19 cellular contexts compared by ENCODE assay signal in the genomic region with DNA sequence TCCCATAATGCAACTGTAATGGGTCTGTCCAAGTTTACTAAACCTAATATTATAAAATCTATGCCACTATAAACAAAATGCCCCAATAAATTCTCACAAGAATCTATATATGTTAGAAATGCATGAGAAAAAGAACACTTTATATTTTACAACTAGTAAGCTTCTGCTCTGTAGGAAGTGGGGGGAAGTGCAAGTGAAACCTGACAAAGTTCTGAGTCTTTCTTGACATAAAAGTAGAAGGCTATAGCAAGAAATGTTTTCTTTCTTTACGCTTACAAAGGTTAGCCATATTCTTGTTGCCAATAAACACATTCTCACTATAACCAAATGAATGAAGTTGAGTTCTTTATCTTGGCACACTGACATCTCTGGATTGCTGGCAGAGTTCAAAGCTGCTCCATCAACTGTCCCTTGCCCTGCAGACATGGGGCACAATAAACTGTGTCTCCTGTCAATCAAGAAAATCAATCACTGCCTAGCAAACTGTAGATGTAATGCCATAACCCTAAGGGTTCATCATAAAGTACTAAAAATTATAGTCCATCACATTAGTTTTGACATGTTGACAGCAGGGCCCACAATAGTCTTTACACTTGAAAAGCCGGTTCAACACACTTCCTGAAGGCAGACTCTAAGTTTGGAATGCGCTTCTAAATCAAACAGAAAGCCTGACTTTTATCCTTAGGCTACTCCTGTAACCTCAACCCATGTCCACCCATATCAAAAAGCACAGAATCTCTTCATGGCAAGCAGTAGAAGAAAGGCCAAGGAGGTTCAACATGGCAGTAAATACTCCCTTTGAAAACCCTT. TPM values are rescaled to one million over a fixed set of nuclear protein-coding genes. Genes with fewer than 3 reads are reported as not detected.
DNase-seq lines count a peak whose midpoint lies in the region; ATAC-seq and TF ChIP-seq lines count a peak whose summit lies in the region.
"Had no signal": no experiment of that assay in that cellular context is flagged by ENCODE, and none has a peak within 500 bp of the region (broad histone marks: within the 10 kb centered on the region; RNA-seq: fewer than 3 reads in every experiment).

No MANE protein-coding gene starts in this region.

- H3K9me3 ChIP-seq in Caco-2 (no peaks in the 10 kb centered on the region), endodermal cell (ENCODE audit: control insufficient read depth, low read length) (peaks cover 39% of the 10 kb centered on the region)
- no peaks in the 10 kb centered on the region for H3K9me3 ChIP-seq in CD4-positive, alpha-beta memory T cell (ENCODE audit: control insufficient read depth in 1 of 2, low read length in 2 of 2)
- H3K9me3 ChIP-seq: Peyer's patch had no signal

- no peak overlapping the region for H3K27ac ChIP-seq in endodermal cell (ENCODE audit: low read depth, low read length)
- H3K27ac ChIP-seq in CD4-positive, alpha-beta memory T cell (ENCODE audit: low read depth, low read length) = no peak overlapping the region
- H3K27ac ChIP-seq: Peyer's patch had no signal

- intact Hi-C loops in Caco-2 (cut with micrococcal nuclease; ENCODE audit: unreplicated experiment) = no loop called here
- intact Hi-C loops in CD4-positive, alpha-beta memory T cell (cut with micrococcal nuclease) = no loop called here

- H3K4me3 Mint-ChIP-seq in Caco-2 (ENCODE audit: unreplicated experiment) (no peak overlapping the region), endodermal cell (no peak overlapping the region)
- H3K4me3 Mint-ChIP-seq in naive thymus-derived CD8-positive, alpha-beta T cell = peak overlapping the region in 4 of 10 donors; percentile 15 to 54 (median 38)
- H3K4me3 Mint-ChIP-seq in CD4-positive, alpha-beta memory T cell = no peak overlapping the region
- H3K4me3 Mint-ChIP-seq: B cell; CD8-positive, alpha-beta memory T cell had no signal

- no peak overlapping the region for H3K4me3 ChIP-seq in Caco-2 (ENCODE audit: low read depth, low read length)
- H3K4me3 ChIP-seq in endodermal cell (ENCODE audit: low read length) = peak overlapping the region; percentile 59
- H3K4me3 ChIP-seq in CD4-positive, alpha-beta memory T cell (ENCODE audit: low read length in 2 of 2) = no peak overlapping the region
- H3K4me3 ChIP-seq: Peyer's patch had no signal

- CTCF ChIA-PET in Caco-2 (lab: Charles Lee) (no interaction called here), HEK293T (lab: Yijun Ruan, JAX) (interaction anchor here (0.5 kb wide), 1 partner anchor 1005 kb away, joined by 3 read pairs; no protein-coding TSS in a partner anchor)
- CTCF ChIA-PET in CD4-positive, alpha-beta memory T cell (lab: Charles Lee; ENCODE audit: partially characterized antibody) = no interaction called here

- peak in 1 of 2 donors; percentile 51 for ATAC-seq in naive thymus-derived CD8-positive, alpha-beta T cell
- ATAC-seq in HG03280 (IDR thresholded peaks at IDR 0.05; ENCODE audit: unreplicated experiment) = no peak

- WGBS in endodermal cell (ENCODE audit: insufficient coverage in 1 of 2, insufficient read length in 1 of 2), 2 experiments = 80 to 94% methylated on average over 2 to 3 of the region's 3 CpGs

- H3K27me3 Mint-ChIP-seq in Caco-2 (ENCODE audit: insufficient read depth, unreplicated experiment) = no peaks in the 10 kb centered on the region
- no peaks in the 10 kb centered on the region for H3K27me3 Mint-ChIP-seq in endodermal cell (ENCODE audit: insufficient read depth)
- no peaks in the 10 kb centered on the region for H3K27me3 Mint-ChIP-seq in naive thymus-derived CD8-positive, alpha-beta T cell
- H3K27me3 Mint-ChIP-seq in CD4-positive, alpha-beta memory T cell = no peaks in the 10 kb centered on the region
- H3K27me3 Mint-ChIP-seq: B cell had no signal

- H3K4me1 Mint-ChIP-seq in Caco-2 (ENCODE audit: low read depth, unreplicated experiment) (peaks cover 30% of the 10 kb centered on the region), endodermal cell (peaks cover 5% of the 10 kb centered on the region)
- H3K4me1 Mint-ChIP-seq in naive thymus-derived CD8-positive, alpha-beta T cell = peaks cover 22 to 46% (median 34%) of the 10 kb centered on the region in 4 donors
- peaks cover 19 to 31% (median 25%) of the 10 kb centered on the region in 4 donors for H3K4me1 Mint-ChIP-seq in CD4-positive, alpha-beta memory T cell

- no peak overlapping the region for H3K9ac ChIP-seq in endodermal cell (ENCODE audit: extremely low read depth, low read length, poor library complexity, severe bottlenecking)

- POLR2A ChIA-PET in Caco-2 (lab: Charles Lee) (no interaction called here), HEK293T (lab: Yijun Ruan, JAX) (no interaction called here)
- POLR2A ChIA-PET in naive thymus-derived CD8-positive, alpha-beta T cell (lab: Charles Lee) = interaction anchor here (0.8 to 1.3 kb wide), 2 partner anchors 12 to 59 kb away, joined by 3 to 4 read pairs; partner anchors contain the start of gene TPK1
- POLR2A ChIA-PET in CD4-positive, alpha-beta memory T cell (lab: Charles Lee; ENCODE audit: partially characterized antibody) = no interaction called here

- H3K27me3 ChIP-seq in Caco-2 (replicated peaks; ENCODE audit: control insufficient read depth, insufficient read depth, low read length) = no peaks in the 10 kb centered on the region
- H3K27me3 ChIP-seq in endodermal cell (ENCODE audit: control insufficient read depth, insufficient read depth, low read length, poor library complexity, severe bottlenecking) = no peaks in the 10 kb centered on the region
- no peaks in the 10 kb centered on the region for H3K27me3 ChIP-seq in CD4-positive, alpha-beta memory T cell (ENCODE audit: insufficient read depth, low read length)
- H3K27me3 ChIP-seq: Peyer's patch had no signal

- H3K36me3 Mint-ChIP-seq in Caco-2 (ENCODE audit: insufficient read depth, unreplicated experiment) (peaks cover 6% of the 10 kb centered on the region), endodermal cell (ENCODE audit: low read depth) (peaks cover 3% of the 10 kb centered on the region)
- peaks cover 0 to 10% (median 5%) of the 10 kb centered on the region in 3 donors for H3K36me3 Mint-ChIP-seq in naive thymus-derived CD8-positive, alpha-beta T cell
- peaks cover 0 to 4% of the 10 kb centered on the region in 2 donors for H3K36me3 Mint-ChIP-seq in CD4-positive, alpha-beta memory T cell
- H3K36me3 Mint-ChIP-seq: CD8-positive, alpha-beta memory T cell had no signal

- H3K36me3 ChIP-seq in Caco-2 (ENCODE audit: control insufficient read depth, insufficient read depth, low read length) (no peaks in the 10 kb centered on the region), endodermal cell (ENCODE audit: control insufficient read depth, insufficient read depth, low read length) (peaks cover 8% of the 10 kb centered on the region)
- H3K36me3 ChIP-seq in CD4-positive, alpha-beta memory T cell (ENCODE audit: insufficient read depth, low read length) = no peaks in the 10 kb centered on the region
- H3K36me3 ChIP-seq: Peyer's patch had no signal

- TF ChIP-seq CTCF in Caco-2 (IDR thresholded peaks at IDR 0.05; ENCODE audit: insufficient read depth in 1 of 2, low read depth in 1 of 2, low read length in 1 of 2, severe bottlenecking in 1 of 2, unreplicated experiment in 1 of 2) = no peak
- no peak for TF ChIP-seq CTCF in endodermal cell (conservative IDR thresholded peaks at IDR 0.05)

- H3K9me3 Mint-ChIP-seq in Caco-2 (ENCODE audit: unreplicated experiment) (peaks cover 9% of the 10 kb centered on the region), endodermal cell (peaks cover 26% of the 10 kb centered on the region)
- no peaks in the 10 kb centered on the region for H3K9me3 Mint-ChIP-seq in naive thymus-derived CD8-positive, alpha-beta T cell
- peaks cover 0 to 4% (median 0%) of the 10 kb centered on the region in 8 donors for H3K9me3 Mint-ChIP-seq in CD4-positive, alpha-beta memory T cell
- H3K9me3 Mint-ChIP-seq: CD8-positive, alpha-beta memory T cell had no signal

- H3K4me1 ChIP-seq in Caco-2 (peaks cover 26% of the 10 kb centered on the region), endodermal cell (ENCODE audit: control insufficient read depth, insufficient read depth, low read length) (no peaks in the 10 kb centered on the region)
- peaks cover 11% of the 10 kb centered on the region for H3K4me1 ChIP-seq in CD4-positive, alpha-beta memory T cell (ENCODE audit: insufficient read depth, low read length)
- H3K4me1 ChIP-seq: Peyer's patch had no signal

- DNase-seq in Caco-2 = peak in 1 of 2 experiments; percentile 42
- no peak for DNase-seq in HEK293T (ENCODE audit: extremely low spot score)
- no peak for DNase-seq in endodermal cell
- DNase-seq in naive thymus-derived CD8-positive, alpha-beta T cell = peak in 2 of 10 donors; percentile 9 to 23
- no peak for DNase-seq in CD4-positive, alpha-beta memory T cell
- no peak for DNase-seq in SHP77 (lab: John Stamatoyannopoulos, UW)
- DNase-seq in NCI-H1048 (lab: John Stamatoyannopoulos, UW) = no peak
- DNase-seq: CD8-positive, alpha-beta memory T cell; DMS 273 treated with DMSO at 0.1 percent for 48 hours; H7; IMR-90; NCI-H1417 treated with DMSO at 0.1 percent for 48 hours; NCI-H2029; NCI-H510A; NCI-H82; Peyer's patch; SHP77 treated with DMSO at 0.1 percent for 48 hours had no signal

- no TSS peak for BruUV-seq in Caco-2 (replicated peaks; lab: Mats Ljungman, UMichigan)

- H3K27ac Mint-ChIP-seq in Caco-2 (ENCODE audit: unreplicated experiment) = peak overlapping the region; percentile 81
- H3K27ac Mint-ChIP-seq in endodermal cell = no peak overlapping the region
- peak overlapping the region in 8 of 10 donors; percentile 1 to 74 (median 40) for H3K27ac Mint-ChIP-seq in naive thymus-derived CD8-positive, alpha-beta T cell
- no peak overlapping the region for H3K27ac Mint-ChIP-seq in CD4-positive, alpha-beta memory T cell
- H3K27ac Mint-ChIP-seq: B cell; CD8-positive, alpha-beta memory T cell had no signal

TF ChIP-seq in HEK293T, 16 proteins besides CTCF, POLR2A, EP300 and RAD21:
- no peak for TF ChIP-seq SP1 (IDR thresholded peaks at IDR 0.05)
- TF ChIP-seq, protein P1, sequence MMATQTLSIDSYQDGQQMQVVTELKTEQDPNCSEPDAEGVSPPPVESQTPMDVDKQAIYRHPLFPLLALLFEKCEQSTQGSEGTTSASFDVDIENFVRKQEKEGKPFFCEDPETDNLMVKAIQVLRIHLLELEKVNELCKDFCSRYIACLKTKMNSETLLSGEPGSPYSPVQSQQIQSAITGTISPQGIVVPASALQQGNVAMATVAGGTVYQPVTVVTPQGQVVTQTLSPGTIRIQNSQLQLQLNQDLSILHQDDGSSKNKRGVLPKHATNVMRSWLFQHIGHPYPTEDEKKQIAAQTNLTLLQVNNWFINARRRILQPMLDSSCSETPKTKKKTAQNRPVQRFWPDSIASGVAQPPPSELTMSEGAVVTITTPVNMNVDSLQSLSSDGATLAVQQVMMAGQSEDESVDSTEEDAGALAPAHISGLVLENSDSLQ (IDR thresholded peaks at IDR 0.05) = peak; percentile 49
TF ChIP-seq in HEK293T: peak in this region for 1.

RNA-seq across cellular contexts. Expression of gene TPK1, which starts 58.6 kb away (rescaled TPM):
- total RNA-seq in Caco-2 (2022) (72.0 and 86.6 TPM in 2 replicates), endodermal cell (1 to 10 TPM; 9.7 TPM)
- polyA plus RNA-seq in endodermal cell (2013, experiment 1 of 2) = 6.7 TPM
- 7.1 TPM for polyA plus RNA-seq in endodermal cell (2013, experiment 2 of 2)
- 10 to 100 TPM; 32.2 to 32.6 TPM for total RNA-seq in naive thymus-derived CD8-positive, alpha-beta T cell
- 10 to 100 TPM; 26.1 to 26.6 (median 26.2) TPM for polyA plus RNA-seq in naive thymus-derived CD8-positive, alpha-beta T cell
- 10 to 100 TPM; 26.7 to 30.7 TPM for total RNA-seq in CD4-positive, alpha-beta memory T cell
- 10 to 100 TPM; 25.2 to 28.9 TPM for polyA plus RNA-seq in CD4-positive, alpha-beta memory T cell

Comparison
In these comparisons a context has a peak if more than half of its experiments do, and no peak if none do; other contexts are left out.
1. H3K27ac Mint-ChIP-seq: peak in Caco-2 (single experiment) and naive thymus-derived CD8-positive, alpha-beta T cell (8 of 10); none in endodermal cell (single experiment) and CD4-positive, alpha-beta memory T cell (0 of 7).